ENCODE assay signal across 17 cellular contexts in genomic region chr1:17542696-17543095, GRCh38. TPM values are rescaled to one million over a fixed set of nuclear protein-coding genes. Genes with fewer than 3 reads are reported as not detected.
DNase-seq lines count a peak whose midpoint lies in the region; ATAC-seq and TF ChIP-seq lines count a peak whose summit lies in the region.
"Had no signal": no experiment of that assay in that cellular context is flagged by ENCODE, and none has a peak within 500 bp of the region (broad histone marks: within the 10 kb centered on the region; RNA-seq: fewer than 3 reads in every experiment).

No MANE protein-coding gene starts in this region.

- H3K4me3 ChIP-seq in stomach, result no peak overlapping the region
- H3K4me3 ChIP-seq: BLaER1 had no signal

- H3K4me3 Mint-ChIP-seq in brain, result no peak overlapping the region

- H3K9me3 ChIP-seq in stomach, result no peaks in the 10 kb centered on the region
- H3K9me3 ChIP-seq: BLaER1 had no signal

- peak; percentile 9 for ATAC-seq in left lobe of liver
- ATAC-seq: PC-3 had no signal

- WGBS in stomach, 5 donors, result 77 to 91% (median 85%) methylated on average over 6 of the region's 6 CpGs

- H3K36me3 Mint-ChIP-seq in brain, result no peaks in the 10 kb centered on the region

- peak overlapping the region in 3 of 5 donors; percentile 23 to 57 (median 38) for H3K27ac ChIP-seq in stomach
- H3K27ac ChIP-seq: BLaER1 had no signal

- peaks cover 37 to 91% (median 53%) of the 10 kb centered on the region in 4 donors for H3K4me1 ChIP-seq in stomach

- intact Hi-C loops in stomach (cut with DNase I; ENCODE audit: low total_unique reads), result no loop called here

- peak overlapping the region in 4 of 5 experiments; percentile 34 to 69 (median 47) for H3K27ac Mint-ChIP-seq in brain

- H3K36me3 ChIP-seq in stomach, result no peaks in the 10 kb centered on the region
- H3K36me3 ChIP-seq: BLaER1 had no signal

- POLR2A ChIA-PET in GM10248 (lab: Yijun Ruan, JAX), result no interaction called here

- no peak for TF ChIP-seq POLR2A in stomach (IDR thresholded peaks at IDR 0.05)

- no peaks in the 10 kb centered on the region for H3K27me3 Mint-ChIP-seq in brain

- CTCF ChIA-PET in GM10248 (lab: Yijun Ruan, JAX), result interaction anchor here (0.9 kb wide), 1 partner anchor 64 kb away, joined by 4 read pairs; no protein-coding TSS in a partner anchor

- H3K27me3 ChIP-seq in stomach, result peaks cover 0 to 28% (median 0%) of the 10 kb centered on the region in 3 donors
- H3K27me3 ChIP-seq: BLaER1 had no signal

- peaks cover 67% of the 10 kb centered on the region for H3K4me1 Mint-ChIP-seq in brain

- H3K9me3 Mint-ChIP-seq in brain, result no peaks in the 10 kb centered on the region

- TF ChIP-seq CTCF in brain (conservative IDR thresholded peaks at IDR 0.05) (no peak), stomach (IDR thresholded peaks at IDR 0.05) (no peak), GM10248 (IDR thresholded peaks at IDR 0.05; ENCODE audit: control extremely low read depth, extremely low read depth, low read depth, missing control alignments) (no peak)

- peak; percentile 27 for DNase-seq in ELF-1 (ENCODE audit: low read depth, low spot score)
- DNase-seq in left lobe of liver (ENCODE audit: low spot score), result no peak
- DNase-seq in stomach, result no peak
- no peak for DNase-seq in NOMO-1 treated with DMSO at 0.1 percent for 48 hours (lab: John Stamatoyannopoulos, UW; ENCODE audit: unreplicated experiment)
- no peak for DNase-seq in NCI-H510A treated with DMSO at 0.1 percent for 48 hours (lab: John Stamatoyannopoulos, UW)
- DNase-seq in stimulated activated CD4-positive, alpha-beta T cell treated with anti-CD3 and anti-CD28 coated beads, Interleukin-2, amount 100 ng/mL, for 48 hours, result no peak
- no peak for DNase-seq in GM10248 (ENCODE audit: extremely low spot score)
- DNase-seq: 8988T, H7, Karpas-422, NCI-H1417 treated with DMSO at 0.1 percent for 48 hours, NCI-H2081, NCI-H2227 treated with DMSO at 0.1 percent for 48 hours, NCI-H69, PC-3 had no signal

- no peak for TF ChIP-seq EP300 in stomach (IDR thresholded peaks at IDR 0.05)

RNA-seq across cellular contexts. Expression of gene ARHGEF10L, which starts 3.2 kb away (rescaled TPM):
- polyA plus RNA-seq in brain (ENCODE audit: insufficient read depth, low read depth, low replicate concordance) (16.2 TPM), stomach (10 to 100 TPM; 15.4 to 49.2 (median 22.5) TPM)
- total RNA-seq in left lobe of liver (126 TPM), stomach (100 to 1,000 TPM in 2 of 5 donors, 10 to 100 TPM in 3; 24.2 to 329 (median 75.4) TPM)
